In the genomic region with DNA sequence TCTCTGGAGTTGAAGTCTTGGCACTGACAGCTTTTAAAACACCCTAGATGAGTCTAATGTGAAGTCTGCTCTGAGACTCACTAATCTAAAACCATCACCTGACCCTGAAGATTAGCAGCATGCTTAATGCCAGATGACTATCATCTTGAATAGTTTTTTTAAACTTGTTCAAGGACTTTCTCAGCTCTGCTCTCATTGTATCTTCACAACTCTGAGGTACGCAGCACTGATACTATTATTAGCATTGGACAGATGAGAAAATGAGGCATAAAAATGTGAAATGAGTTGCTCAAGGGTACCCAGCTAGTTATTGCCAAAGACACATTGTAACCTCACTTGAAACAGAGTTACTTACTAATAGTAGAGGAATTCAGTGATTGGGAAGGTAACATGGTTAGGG, we compare ENCODE assay signal across 9 cellular contexts. TPM values are rescaled to one million over a fixed set of nuclear protein-coding genes. Genes with fewer than 3 reads are reported as not detected.
DNase-seq lines count a peak whose midpoint lies in the region; ATAC-seq and TF ChIP-seq lines count a peak whose summit lies in the region.
"Had no signal": no experiment of that assay in that cellular context is flagged by ENCODE, and none has a peak within 500 bp of the region (broad histone marks: within the 10 kb centered on the region; RNA-seq: fewer than 3 reads in every experiment).

No MANE protein-coding gene starts in this region.

- peak overlapping the region; percentile 40 for H3K4me2 ChIP-seq in OCI-LY3 (ENCODE audit: low read length)

- H3K9ac ChIP-seq in OCI-LY3 (ENCODE audit: low read length): no peak overlapping the region

- H3K27me3 ChIP-seq in OCI-LY3 (ENCODE audit: low read depth, low read length) (no peaks in the 10 kb centered on the region), gastrocnemius medialis (no peaks in the 10 kb centered on the region)

- peak overlapping the region; percentile 24 for H3K27ac Mint-ChIP-seq in activated CD8-positive, alpha-beta memory T cell treated with anti-CD3 and anti-CD28 coated beads, Interleukin-2, amount 10 ng/mL, durations not matched to agents 7 days and 5 days

- TF ChIP-seq CTCF in OCI-LY3 (IDR thresholded peaks at IDR 0.05; ENCODE audit: low read depth, low read length): no peak
- no peak for TF ChIP-seq CTCF in gastrocnemius medialis (IDR thresholded peaks at IDR 0.05 in 4 of 5, conservative IDR thresholded peaks at IDR 0.05 in 1 of 5)
- no peak for TF ChIP-seq CTCF in lower leg skin (IDR thresholded peaks at IDR 0.05)

- H3K27ac ChIP-seq in OCI-LY3 (ENCODE audit: low read length) (0 out of 2 replicates have a peak overlapping the region, but pooled peaks have one; percentile 5), epithelial cell of prostate (peak overlapping the region; percentile 97), gastrocnemius medialis (peak overlapping the region; percentile 91 to 98 (median 93))

- no peaks in the 10 kb centered on the region for H3K27me3 Mint-ChIP-seq in activated CD8-positive, alpha-beta memory T cell treated with anti-CD3 and anti-CD28 coated beads, Interleukin-2, amount 10 ng/mL, durations not matched to agents 7 days and 5 days

- peaks cover 76% of the 10 kb centered on the region for H4K20me1 ChIP-seq in OCI-LY3 (ENCODE audit: insufficient read depth, low read length)

- H3K36me3 ChIP-seq in OCI-LY3 (replicated peaks; ENCODE audit: low read depth, low read length) (peaks cover 55% of the 10 kb centered on the region), gastrocnemius medialis (no peaks in the 10 kb centered on the region)

- WGBS in lower leg skin, 2 donors: 31 to 40% methylated on average over 1 of the region's 1 CpG

- CTCF ChIA-PET in activated CD8-positive, alpha-beta memory T cell treated with anti-CD3 and anti-CD28 coated beads, Interleukin-2, amount 10 ng/mL, durations not matched to agents 7 days and 5 days (lab: Charles Lee): interaction anchor here (0.9 to 1.3 kb wide), 4 partner anchors 39 to 139 kb away, joined by 3 to 4 read pairs (median 4); no protein-coding TSS in a partner anchor

- H3K9me3 Mint-ChIP-seq in activated CD8-positive, alpha-beta memory T cell treated with anti-CD3 and anti-CD28 coated beads, Interleukin-2, amount 10 ng/mL, durations not matched to agents 7 days and 5 days (ENCODE audit: low read depth): no peaks in the 10 kb centered on the region

- H3K9me3 ChIP-seq in OCI-LY3 (ENCODE audit: insufficient read depth, low read length) (no peaks in the 10 kb centered on the region), gastrocnemius medialis (no peaks in the 10 kb centered on the region)

- no peak for DNase-seq in activated CD8-positive, alpha-beta memory T cell treated with anti-CD3 and anti-CD28 coated beads, Interleukin-2, amount 10 ng/mL, durations not matched to agents 7 days and 5 days
- DNase-seq in activated CD8-positive, alpha-beta memory T cell treated with anti-CD3 and anti-CD28 coated beads, Interleukin-2, amount 50 U/mL, for 48 hours: no peak
- DNase-seq in epithelial cell of prostate (ENCODE audit: low read depth, low spot score) (no peak), gastrocnemius medialis (no peak), lower leg skin (ENCODE audit: low spot score in 2 of 2) (no peak), posterior cingulate gyrus (no peak)
- no peak for DNase-seq in effector CD8-positive, alpha-beta T cell (lab: John Stamatoyannopoulos, UW)
- DNase-seq: RPMI8226 had no signal

- intact Hi-C loops in gastrocnemius medialis (cut with DNase I; ENCODE audit: low total_unique reads): loop anchor here (5.0 to 10.0 kb wide), 3 partner anchors 52 to 1891 kb away; partner anchors contain the start of gene ASB8
- intact Hi-C loops in lower leg skin (cut with DNase I; ENCODE audit: low total_unique reads): no loop called here
- intact Hi-C loops in posterior cingulate gyrus (cut with DNase I): no loop called here

- H3K36me3 Mint-ChIP-seq in activated CD8-positive, alpha-beta memory T cell treated with anti-CD3 and anti-CD28 coated beads, Interleukin-2, amount 10 ng/mL, durations not matched to agents 7 days and 5 days: peaks cover 27% of the 10 kb centered on the region

- H3K4me3 ChIP-seq in OCI-LY3 (ENCODE audit: low read length): 0 out of 2 replicates have a peak overlapping the region, but pooled peaks have one; percentile 8
- H3K4me3 ChIP-seq in gastrocnemius medialis: peak overlapping the region in 3 of 4 donors; percentile 44 to 75 (median 62)
- H3K4me3 ChIP-seq in lower leg skin (ENCODE audit: low read depth, poor library complexity, severe bottlenecking): no peak overlapping the region

- H3K4me3 Mint-ChIP-seq in activated CD8-positive, alpha-beta memory T cell treated with anti-CD3 and anti-CD28 coated beads, Interleukin-2, amount 10 ng/mL, durations not matched to agents 7 days and 5 days: no peak overlapping the region

- TF ChIP-seq POLR2A in gastrocnemius medialis (IDR thresholded peaks at IDR 0.05): no peak
- TF ChIP-seq POLR2A in lower leg skin (IDR thresholded peaks at IDR 0.05): no peak

- H2AFZ ChIP-seq in OCI-LY3 (ENCODE audit: low read depth, low read length): no peak overlapping the region

- peaks cover 18% of the 10 kb centered on the region for H3K4me1 Mint-ChIP-seq in activated CD8-positive, alpha-beta memory T cell treated with anti-CD3 and anti-CD28 coated beads, Interleukin-2, amount 10 ng/mL, durations not matched to agents 7 days and 5 days

- peaks cover 100% of the 10 kb centered on the region for H3K79me2 ChIP-seq in OCI-LY3 (ENCODE audit: low read length)

- in situ Hi-C loops in gastrocnemius medialis (cut with MboI; ENCODE audit: low sequenced_read_pairs in 4 of 4): no loop called here

- ATAC-seq in activated CD8-positive, alpha-beta memory T cell treated with anti-CD3 and anti-CD28 coated beads, Interleukin-2, amount 10 ng/mL, durations not matched to agents 7 days and 5 days: no peak
- ATAC-seq in gastrocnemius medialis: no peak

- H3K4me1 ChIP-seq in OCI-LY3 (ENCODE audit: low read length) (peaks cover 42% of the 10 kb centered on the region), gastrocnemius medialis (peaks cover 22 to 54% of the 10 kb centered on the region in 2 donors)

RNA-seq across cellular contexts. Expression of gene SLC38A1, which starts 4.8 kb away (rescaled TPM):
- total RNA-seq in activated CD8-positive, alpha-beta memory T cell treated with anti-CD3 and anti-CD28 coated beads, Interleukin-2, amount 10 ng/mL, durations not matched to agents 7 days and 5 days: 100 to 1,000 TPM; 149 to 180 TPM
- total RNA-seq in gastrocnemius medialis (100 to 1,000 TPM; 237 to 472 (median 339) TPM), lower leg skin (100 to 1,000 TPM in 2 of 4 donors, 10 to 100 TPM in 2; 87.3 to 118 (median 102) TPM)

Comparison
In these comparisons a context has a peak if more than half of its experiments do, and no peak if none do; other contexts are left out.
1. H3K27ac ChIP-seq: peak in every context shown above with its lines; median percentile 97 in epithelial cell of prostate; 93 in gastrocnemius medialis; 5 in OCI-LY3.